20 cellular contexts compared by ENCODE assay signal in the genomic region with DNA sequence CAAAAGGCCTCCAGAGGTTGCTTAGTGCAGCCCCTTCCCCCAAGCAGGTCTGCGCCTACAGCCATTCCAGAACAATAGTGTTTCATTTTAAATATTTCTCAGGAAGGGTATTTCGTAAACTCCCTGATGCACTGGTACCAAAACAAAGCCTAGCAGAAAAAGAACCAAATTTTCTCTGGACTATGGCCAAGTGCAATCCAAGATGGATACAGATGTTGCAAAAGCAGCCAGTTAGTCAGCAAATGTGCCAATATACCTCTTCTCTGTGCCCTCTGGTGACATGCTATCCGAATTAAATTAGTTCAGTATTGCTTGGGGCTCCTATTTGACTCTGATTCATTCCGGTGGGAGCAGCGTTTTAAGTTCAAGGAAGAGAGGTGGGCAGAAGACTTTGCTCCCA.
"Had no signal": no experiment of that assay in that cellular context is flagged by ENCODE, and none has a peak within 500 bp of the region (broad histone marks: within the 10 kb centered on the region; RNA-seq: fewer than 3 reads in every experiment).

No MANE protein-coding gene starts in this region.

- H3K4me1 ChIP-seq: ascending aorta, heart right ventricle, left lung, upper lobe of right lung had no signal

- H3K9me3 ChIP-seq: ascending aorta, heart right ventricle, left lung, thoracic aorta, upper lobe of right lung had no signal

- ATAC-seq: activated CD8-positive, alpha-beta T cell treated with anti-CD3 and anti-CD28 coated beads, Interleukin-2, amount 10 ng/mL, durations not matched to agents 7 days and 5 days; activated T-cell treated with anti-CD3 and anti-CD28 coated beads, Interleukin-2, amount 50 U/mL, for 4 hours; heart right ventricle; left lung; stimulated activated naive CD8-positive, alpha-beta T cell treated with anti-CD3 and anti-CD28 coated beads, Interleukin-15, amount 100 ng/mL, for 72 hours; upper lobe of right lung had no signal

- H3K4me3 Mint-ChIP-seq: activated CD4-positive, alpha-beta T cell treated with anti-CD3 and anti-CD28 coated beads, Interleukin-2, amount 10 ng/mL, durations not matched to agents 24 days and 14 days; activated CD8-positive, alpha-beta T cell treated with anti-CD3 and anti-CD28 coated beads, Interleukin-2, amount 10 ng/mL, durations not matched to agents 7 days and 5 days; activated naive CD4-positive, alpha-beta T cell treated with anti-CD3 and anti-CD28 coated beads for 36 hours; activated T-cell treated with anti-CD3 and anti-CD28 coated beads, Interleukin-2, amount 50 U/mL, for 4 hours; dendritic cell treated with granulocyte-macrophage colony-stimulating factor and Interleukin-4, amounts not matched to agents 40 ng/mL and 50 ng/mL, for 4 days; mesothelial cell of epicardium; nephron progenitor cell; stimulated activated naive CD8-positive, alpha-beta T cell treated with anti-CD3 and anti-CD28 coated beads, Interleukin-15, amount 100 ng/mL, for 72 hours; T-helper 1 cell treated with Interleukin-12 subunit alpha and Interleukin-12 subunit beta and Interleukin-4 antibody, amounts not matched to agents 30 μg/mL and 1 μg/mL, for 36 hours had no signal

- H3K4me1 Mint-ChIP-seq: activated CD4-positive, alpha-beta T cell treated with anti-CD3 and anti-CD28 coated beads, Interleukin-2, amount 10 ng/mL, durations not matched to agents 24 days and 14 days; mesothelial cell of epicardium; stimulated activated naive CD8-positive, alpha-beta T cell treated with anti-CD3 and anti-CD28 coated beads, Interleukin-15, amount 100 ng/mL, for 72 hours had no signal

- H3K4me3 ChIP-seq: ascending aorta, heart right ventricle, left lung, smooth muscle cell, thoracic aorta, upper lobe of right lung had no signal

- H3K36me3 Mint-ChIP-seq: mesothelial cell of epicardium had no signal

- H3K36me3 ChIP-seq: ascending aorta, heart right ventricle, left lung, thoracic aorta, upper lobe of right lung had no signal

- DNase-seq: activated CD4-positive, alpha-beta T cell treated with anti-CD3 and anti-CD28 coated beads, Interleukin-2, amount 10 ng/mL, durations not matched to agents 24 days and 14 days; activated CD8-positive, alpha-beta T cell treated with anti-CD3 and anti-CD28 coated beads, Interleukin-2, amount 10 ng/mL, durations not matched to agents 7 days and 5 days; activated naive CD4-positive, alpha-beta T cell treated with anti-CD3 and anti-CD28 coated beads for 36 hours; activated T-cell treated with anti-CD3 and anti-CD28 coated beads, Interleukin-2, amount 50 U/mL, for 4 hours; cerebellar nuclear complex; effector memory CD4-positive, alpha-beta T cell; heart right ventricle; left lung; nephron progenitor cell; nucleus accumbens; retina; stimulated activated CD4-positive, alpha-beta T cell treated with anti-CD3 and anti-CD28 coated beads, Interleukin-4, amount 100 ng/mL, for 1 hour; stimulated activated naive CD8-positive, alpha-beta T cell treated with anti-CD3 and anti-CD28 coated beads, Interleukin-15, amount 100 ng/mL, for 72 hours; upper lobe of right lung had no signal

- H3K27me3 Mint-ChIP-seq: activated CD4-positive, alpha-beta T cell treated with anti-CD3 and anti-CD28 coated beads, Interleukin-2, amount 10 ng/mL, durations not matched to agents 24 days and 14 days; dendritic cell treated with granulocyte-macrophage colony-stimulating factor and Interleukin-4, amounts not matched to agents 40 ng/mL and 50 ng/mL, for 4 days; stimulated activated naive CD8-positive, alpha-beta T cell treated with anti-CD3 and anti-CD28 coated beads, Interleukin-15, amount 100 ng/mL, for 72 hours had no signal

- H3K9me3 Mint-ChIP-seq: activated CD4-positive, alpha-beta T cell treated with anti-CD3 and anti-CD28 coated beads, Interleukin-2, amount 10 ng/mL, durations not matched to agents 24 days and 14 days; activated naive CD4-positive, alpha-beta T cell treated with anti-CD3 and anti-CD28 coated beads for 36 hours; activated T-cell treated with anti-CD3 and anti-CD28 coated beads, Interleukin-2, amount 50 U/mL, for 4 hours; dendritic cell treated with granulocyte-macrophage colony-stimulating factor and Interleukin-4, amounts not matched to agents 40 ng/mL and 50 ng/mL, for 4 days; mesothelial cell of epicardium; nephron progenitor cell; stimulated activated naive CD8-positive, alpha-beta T cell treated with anti-CD3 and anti-CD28 coated beads, Interleukin-15, amount 100 ng/mL, for 72 hours; T-helper 1 cell treated with Interleukin-12 subunit alpha and Interleukin-12 subunit beta and Interleukin-4 antibody, amounts not matched to agents 30 μg/mL and 1 μg/mL, for 36 hours had no signal

- H3K27ac Mint-ChIP-seq: activated CD4-positive, alpha-beta T cell treated with anti-CD3 and anti-CD28 coated beads, Interleukin-2, amount 10 ng/mL, durations not matched to agents 24 days and 14 days; activated CD8-positive, alpha-beta T cell treated with anti-CD3 and anti-CD28 coated beads, Interleukin-2, amount 10 ng/mL, durations not matched to agents 7 days and 5 days; activated naive CD4-positive, alpha-beta T cell treated with anti-CD3 and anti-CD28 coated beads for 36 hours; dendritic cell treated with granulocyte-macrophage colony-stimulating factor and Interleukin-4, amounts not matched to agents 40 ng/mL and 50 ng/mL, for 4 days; mesothelial cell of epicardium; nephron progenitor cell; stimulated activated naive CD8-positive, alpha-beta T cell treated with anti-CD3 and anti-CD28 coated beads, Interleukin-15, amount 100 ng/mL, for 72 hours; T-helper 1 cell treated with Interleukin-12 subunit alpha and Interleukin-12 subunit beta and Interleukin-4 antibody, amounts not matched to agents 30 μg/mL and 1 μg/mL, for 36 hours had no signal
